Comparison of ENCODE assay signal across 9 cellular contexts in the genomic region with DNA sequence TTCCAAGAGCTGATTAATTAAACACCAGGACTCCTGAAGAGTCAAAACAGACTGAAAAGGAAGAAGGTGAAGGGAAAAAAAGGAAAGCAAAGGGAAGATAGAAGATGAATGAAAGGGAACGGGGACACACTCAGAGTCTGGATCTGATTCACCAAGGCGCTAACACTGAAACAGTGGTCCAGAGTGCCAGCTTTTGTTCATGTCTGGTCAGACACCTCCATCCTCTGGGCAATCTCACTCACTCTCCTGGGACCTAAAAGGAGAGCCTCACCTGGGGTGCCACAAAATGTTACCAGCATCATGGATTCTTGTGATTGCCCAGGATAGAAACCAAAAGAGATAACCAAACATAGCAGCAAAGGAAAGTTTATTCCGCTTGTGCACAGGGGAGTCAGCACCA.
A peak's percentile ranks its signal among the peaks of the same experiment; 100 is the strongest.
DNase-seq lines count a peak whose midpoint lies in the region; ATAC-seq and TF ChIP-seq lines count a peak whose summit lies in the region.
"Had no signal": no experiment of that assay in that cellular context is flagged by ENCODE, and none has a peak within 500 bp of the region (broad histone marks: within the 10 kb centered on the region; RNA-seq: fewer than 3 reads in every experiment).

No MANE protein-coding gene starts in this region.

- intact Hi-C loops in dendritic cell treated with granulocyte-macrophage colony-stimulating factor and Interleukin-4, amounts not matched to agents 40 ng/mL and 50 ng/mL, for 4 days (cut with micrococcal nuclease) = no loop called here

- no peak for TF ChIP-seq CTCF in MM.1S (IDR thresholded peaks at IDR 0.05; ENCODE audit: low read length)
- TF ChIP-seq CTCF in progenitor cell of endocrine pancreas (IDR thresholded peaks at IDR 0.05; ENCODE audit: unreplicated experiment) = no peak

- POLR2A ChIA-PET in CD8-positive, alpha-beta memory T cell (lab: Charles Lee) = no interaction called here

- peak overlapping the region; percentile 84 to 94 (median 89) for H3K4me3 Mint-ChIP-seq in CD8-positive, alpha-beta memory T cell
- peak overlapping the region; percentile 27 for H3K4me3 Mint-ChIP-seq in dendritic cell treated with granulocyte-macrophage colony-stimulating factor and Interleukin-4, amounts not matched to agents 40 ng/mL and 50 ng/mL, for 4 days
- H3K4me3 Mint-ChIP-seq in progenitor cell of endocrine pancreas (ENCODE audit: low read depth) = no peak overlapping the region

- H3K27me3 ChIP-seq in CD8-positive, alpha-beta memory T cell (ENCODE audit: insufficient read depth, low read length, poor library complexity, severe bottlenecking) = no peaks in the 10 kb centered on the region
- H3K27me3 ChIP-seq in MM.1S (replicated peaks; ENCODE audit: insufficient read depth, low read length) = no peaks in the 10 kb centered on the region

- peaks cover 0 to 5% (median 0%) of the 10 kb centered on the region in 3 donors for H3K36me3 Mint-ChIP-seq in CD8-positive, alpha-beta memory T cell
- no peaks in the 10 kb centered on the region for H3K36me3 Mint-ChIP-seq in dendritic cell treated with granulocyte-macrophage colony-stimulating factor and Interleukin-4, amounts not matched to agents 40 ng/mL and 50 ng/mL, for 4 days (ENCODE audit: low read depth)
- H3K36me3 Mint-ChIP-seq in progenitor cell of endocrine pancreas (ENCODE audit: insufficient read depth) = no peaks in the 10 kb centered on the region

- peaks cover 0 to 4% (median 2%) of the 10 kb centered on the region in 5 donors for H3K9me3 Mint-ChIP-seq in CD8-positive, alpha-beta memory T cell
- peaks cover 5% of the 10 kb centered on the region for H3K9me3 Mint-ChIP-seq in dendritic cell treated with granulocyte-macrophage colony-stimulating factor and Interleukin-4, amounts not matched to agents 40 ng/mL and 50 ng/mL, for 4 days
- H3K9me3 Mint-ChIP-seq in progenitor cell of endocrine pancreas (ENCODE audit: low read depth) = peaks cover 20% of the 10 kb centered on the region

- no peak overlapping the region for H3K4me3 ChIP-seq in CD8-positive, alpha-beta memory T cell (ENCODE audit: low read length)
- H3K4me3 ChIP-seq in MM.1S (ENCODE audit: low read length) = no peak overlapping the region

- peak; percentile 16 for ATAC-seq in GM19467 (IDR thresholded peaks at IDR 0.05; ENCODE audit: unreplicated experiment)

- H3K79me2 ChIP-seq in MM.1S (ENCODE audit: low read length) = no peaks in the 10 kb centered on the region

- H3K36me3 ChIP-seq in CD8-positive, alpha-beta memory T cell (ENCODE audit: insufficient read depth, low read length) = no peaks in the 10 kb centered on the region
- no peaks in the 10 kb centered on the region for H3K36me3 ChIP-seq in MM.1S (replicated peaks; ENCODE audit: insufficient read depth, low read length)

- peak overlapping the region; percentile 93 for H2AFZ ChIP-seq in MM.1S (ENCODE audit: low read length)

- no peaks in the 10 kb centered on the region for H3K9me3 ChIP-seq in CD8-positive, alpha-beta memory T cell (ENCODE audit: low read length)
- H3K9me3 ChIP-seq in MM.1S (replicated peaks; ENCODE audit: insufficient read depth, low read length) = no peaks in the 10 kb centered on the region

- H4K20me1 ChIP-seq in MM.1S (ENCODE audit: insufficient read depth, low read length) = no peaks in the 10 kb centered on the region

- peaks cover 32 to 36% (median 34%) of the 10 kb centered on the region in 3 donors for H3K4me1 Mint-ChIP-seq in CD8-positive, alpha-beta memory T cell
- peaks cover 10% of the 10 kb centered on the region for H3K4me1 Mint-ChIP-seq in dendritic cell treated with granulocyte-macrophage colony-stimulating factor and Interleukin-4, amounts not matched to agents 40 ng/mL and 50 ng/mL, for 4 days (ENCODE audit: low read depth)
- no peaks in the 10 kb centered on the region for H3K4me1 Mint-ChIP-seq in progenitor cell of endocrine pancreas (ENCODE audit: low read depth)

- H3K4me1 ChIP-seq in CD8-positive, alpha-beta memory T cell (ENCODE audit: insufficient read depth, low read length) = peaks cover 30% of the 10 kb centered on the region
- H3K4me1 ChIP-seq in MM.1S (ENCODE audit: low read length) = peaks cover 21% of the 10 kb centered on the region

- no peaks in the 10 kb centered on the region for H3K27me3 Mint-ChIP-seq in CD8-positive, alpha-beta memory T cell
- H3K27me3 Mint-ChIP-seq in dendritic cell treated with granulocyte-macrophage colony-stimulating factor and Interleukin-4, amounts not matched to agents 40 ng/mL and 50 ng/mL, for 4 days = no peaks in the 10 kb centered on the region
- no peaks in the 10 kb centered on the region for H3K27me3 Mint-ChIP-seq in progenitor cell of endocrine pancreas

- peaks cover 19% of the 10 kb centered on the region for H3F3A ChIP-seq in MM.1S (ENCODE audit: insufficient read depth, low read length)

- H3K4me2 ChIP-seq in MM.1S (ENCODE audit: low read depth, low read length) = peak overlapping the region; percentile 85

- no peak overlapping the region for H3K27ac ChIP-seq in CD8-positive, alpha-beta memory T cell (ENCODE audit: low read depth, low read length)
- peak overlapping the region; percentile 85; the same call in 1 of the 2 replicates for H3K27ac ChIP-seq in MM.1S (ENCODE audit: low read length)

- no peak for DNase-seq in CD8-positive, alpha-beta memory T cell
- DNase-seq in MM.1S = peak; percentile 25
- no peak for DNase-seq in HCEC 1CT
- DNase-seq in iPS-NIHi7 (ENCODE audit: extremely low spot score) = no peak
- DNase-seq in superior temporal gyrus (ENCODE audit: extremely low spot score) = no peak
- no peak for DNase-seq in progenitor cell of endocrine pancreas (ENCODE audit: low spot score, unreplicated experiment)
- DNase-seq: caudate nucleus had no signal

- no peaks in the 10 kb centered on the region for H3K9me2 ChIP-seq in MM.1S (replicated peaks; ENCODE audit: insufficient read depth, low read length)

- peak overlapping the region; percentile 93 to 99 (median 96) for H3K27ac Mint-ChIP-seq in CD8-positive, alpha-beta memory T cell
- peak overlapping the region; percentile 54 for H3K27ac Mint-ChIP-seq in dendritic cell treated with granulocyte-macrophage colony-stimulating factor and Interleukin-4, amounts not matched to agents 40 ng/mL and 50 ng/mL, for 4 days
- H3K27ac Mint-ChIP-seq in progenitor cell of endocrine pancreas = no peak overlapping the region

- CTCF ChIA-PET in CD8-positive, alpha-beta memory T cell (lab: Charles Lee) = no interaction called here

- no peak overlapping the region for H3K9ac ChIP-seq in MM.1S (ENCODE audit: low read length)
